ENCODE assay signal across 8 cellular contexts in the genomic region with DNA sequence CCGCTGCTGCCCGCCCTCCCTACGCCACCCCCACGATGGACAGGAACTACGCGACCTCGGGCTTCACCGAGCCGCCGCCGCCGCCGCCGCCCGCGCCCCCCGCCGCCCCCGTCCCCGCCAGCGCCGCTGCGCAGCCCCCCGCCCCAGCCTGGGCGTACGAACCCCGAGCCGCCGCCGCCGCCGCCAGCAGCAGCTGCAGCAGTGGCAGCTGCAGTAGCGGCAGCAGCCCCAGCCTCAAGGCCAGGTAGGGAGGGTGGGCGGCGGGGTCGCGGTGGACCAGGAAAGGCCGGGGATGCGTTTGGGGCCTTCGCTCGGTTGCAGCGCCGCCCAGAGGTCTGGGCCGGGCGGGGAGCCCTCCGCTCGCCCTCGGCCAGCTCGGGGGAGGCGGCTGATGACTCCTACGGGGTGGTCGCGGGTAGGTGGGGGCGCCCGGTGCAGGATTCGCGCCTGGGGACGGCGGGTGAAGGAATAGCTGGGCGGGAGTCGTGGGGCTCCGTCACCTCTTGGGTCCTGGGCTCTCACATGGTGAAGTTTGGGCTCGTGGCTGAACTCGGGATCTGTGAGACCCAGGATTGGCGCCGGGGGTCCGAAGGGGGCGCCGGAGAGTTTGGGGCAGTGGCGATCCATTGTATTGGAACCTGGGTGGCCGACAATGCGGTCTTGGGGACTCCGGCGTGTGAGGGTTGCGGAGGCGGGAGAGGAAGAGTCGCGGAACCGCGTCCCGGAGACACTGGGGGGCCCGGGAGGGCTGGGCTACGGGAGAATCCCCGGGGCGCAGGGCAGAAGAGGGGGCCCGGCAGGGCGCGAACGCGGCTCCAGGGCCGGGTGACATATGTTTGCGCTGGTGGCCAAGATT. TPM values are rescaled to one million over a fixed set of nuclear protein-coding genes. Genes with fewer than 3 reads are reported as not detected.
A peak's percentile ranks its signal among the peaks of the same experiment; 100 is the strongest.
DNase-seq lines count a peak whose midpoint lies in the region; ATAC-seq and TF ChIP-seq lines count a peak whose summit lies in the region.

No MANE protein-coding gene starts in this region.

- H3K9ac ChIP-seq in SU-DHL-6 (ENCODE audit: low read length): peak overlapping the region; percentile 84

- TF ChIP-seq CTCF in Caco-2 (IDR thresholded peaks at IDR 0.05; ENCODE audit: insufficient read depth in 1 of 2, low read depth in 1 of 2, low read length in 1 of 2, severe bottlenecking in 1 of 2, unreplicated experiment in 1 of 2) (peak; percentile 44 to 65), SU-DHL-6 (IDR thresholded peaks at IDR 0.05; ENCODE audit: insufficient read depth, low read length, poor library complexity, severe bottlenecking) (peak; percentile 27), retinal pigment epithelial cell (conservative IDR thresholded peaks at IDR 0.05; ENCODE audit: low read depth, low read length) (peak; percentile 49)

- BruUV-seq in Caco-2 (replicated peaks; lab: Mats Ljungman, UMichigan): no TSS peak

- H3K4me2 ChIP-seq in SU-DHL-6 (ENCODE audit: low read depth, low read length, poor library complexity, severe bottlenecking): peak overlapping the region; percentile 84

- H3K36me3 Mint-ChIP-seq in Caco-2 (ENCODE audit: insufficient read depth, unreplicated experiment): peaks cover 9% of the 10 kb centered on the region

- H3K9me3 ChIP-seq in Caco-2 (no peaks in the 10 kb centered on the region), SU-DHL-6 (ENCODE audit: insufficient read depth, low read length) (no peaks in the 10 kb centered on the region)

- intact Hi-C loops in Caco-2 (cut with micrococcal nuclease; ENCODE audit: unreplicated experiment): loop anchor here (2.0 to 5.0 kb wide), 3 partner anchors 85 to 364 kb away; partner anchors contain the start of gene HIPK3

- H3K4me1 ChIP-seq in Caco-2: peaks cover 23% of the 10 kb centered on the region

- CTCF ChIA-PET in Caco-2 (lab: Charles Lee): interaction anchor here (0.6 kb wide), 1 partner anchor 195 kb away, joined by 3 read pairs; no protein-coding TSS in a partner anchor

- H2AFZ ChIP-seq in SU-DHL-6 (ENCODE audit: low read depth, low read length, severe bottlenecking): peak overlapping the region; percentile 59

- H3K36me3 ChIP-seq in Caco-2 (ENCODE audit: control insufficient read depth, insufficient read depth, low read length): no peaks in the 10 kb centered on the region
- no peaks in the 10 kb centered on the region for H3K36me3 ChIP-seq in SU-DHL-6 (ENCODE audit: low read length)

- H3K4me3 ChIP-seq in Caco-2 (ENCODE audit: low read depth, low read length) (peak overlapping the region; percentile 96), SU-DHL-6 (ENCODE audit: insufficient read depth, low read length, poor library complexity, severe bottlenecking) (peak overlapping the region; percentile 74), retinal pigment epithelial cell (ENCODE audit: low read length) (peak overlapping the region; percentile 83)

- DNase-seq in Caco-2 (peak; percentile 65 to 79), hepatic stellate cell (ENCODE audit: low spot score) (peak; percentile 59), retinal pigment epithelial cell (ENCODE audit: low read depth) (no peak), A172 (ENCODE audit: low spot score) (no peak)

- peak overlapping the region; percentile 91 for H3K4me3 Mint-ChIP-seq in Caco-2 (ENCODE audit: unreplicated experiment)

- H3K27ac ChIP-seq in SU-DHL-6 (ENCODE audit: low read depth, low read length): peak overlapping the region; percentile 58
- H3K27ac ChIP-seq in angular gyrus (ENCODE audit: low read depth, low read length): peak overlapping the region; percentile 48

- H3K79me2 ChIP-seq in SU-DHL-6 (ENCODE audit: insufficient read depth, low read length): peaks cover 46% of the 10 kb centered on the region

- POLR2A ChIA-PET in Caco-2 (lab: Charles Lee): interaction anchor here (0.6 to 2.4 kb wide), 3 partner anchors 26 to 123 kb away, joined by 3 to 7 read pairs (median 6); partner anchors contain the start of genes DEPDC7 and PRRG4

- H3K27me3 Mint-ChIP-seq in Caco-2 (ENCODE audit: insufficient read depth, unreplicated experiment): no peaks in the 10 kb centered on the region

- H3K4me1 Mint-ChIP-seq in Caco-2 (ENCODE audit: low read depth, unreplicated experiment): peaks cover 18% of the 10 kb centered on the region

- H3K27me3 ChIP-seq in Caco-2 (replicated peaks; ENCODE audit: control insufficient read depth, insufficient read depth, low read length) (no peaks in the 10 kb centered on the region), SU-DHL-6 (ENCODE audit: low read length) (no peaks in the 10 kb centered on the region)

- ATAC-seq in GM19452 (IDR thresholded peaks at IDR 0.05; ENCODE audit: unreplicated experiment): peak; percentile 20
- peak; percentile 37 for ATAC-seq in HG03571 (IDR thresholded peaks at IDR 0.05; ENCODE audit: unreplicated experiment)

- peak overlapping the region; percentile 88 for H3K27ac Mint-ChIP-seq in Caco-2 (ENCODE audit: unreplicated experiment)

- no peaks in the 10 kb centered on the region for H3K9me2 ChIP-seq in SU-DHL-6 (replicated peaks; ENCODE audit: insufficient read depth, low read length)

- no peaks in the 10 kb centered on the region for H3K9me3 Mint-ChIP-seq in Caco-2 (ENCODE audit: unreplicated experiment)

- peaks cover 3% of the 10 kb centered on the region; the same call in 1 of the 2 replicates for H4K20me1 ChIP-seq in SU-DHL-6 (ENCODE audit: low read depth, low read length)

- peaks cover 9% of the 10 kb centered on the region; the same call in 1 of the 2 replicates for H3F3A ChIP-seq in SU-DHL-6 (ENCODE audit: insufficient read depth)

RNA-seq across cellular contexts. Expression of gene QSER1, which starts 0.7 kb away (rescaled TPM):
- total RNA-seq in Caco-2 (2022): 43.6 and 45.0 TPM in 2 replicates
- total RNA-seq in A172 (2014; rRNA removed; shearing (Covaris generic)): 24.8 and 25.8 TPM in 2 replicates

Comparison
In these comparisons a context has a peak if more than half of its experiments do, and no peak if none do; other contexts are left out.
1. DNase-seq: peak in Caco-2 (2 of 2) and hepatic stellate cell (single experiment); none in retinal pigment epithelial cell (single experiment) and A172 (single experiment).
2. Peak in every context shown above with its lines, with median percentiles within 50 percentile points of each other: H3K4me3 ChIP-seq and CTCF ChIP-seq.